Comparison of ENCODE assay signal across 17 cellular contexts in the genomic region with DNA sequence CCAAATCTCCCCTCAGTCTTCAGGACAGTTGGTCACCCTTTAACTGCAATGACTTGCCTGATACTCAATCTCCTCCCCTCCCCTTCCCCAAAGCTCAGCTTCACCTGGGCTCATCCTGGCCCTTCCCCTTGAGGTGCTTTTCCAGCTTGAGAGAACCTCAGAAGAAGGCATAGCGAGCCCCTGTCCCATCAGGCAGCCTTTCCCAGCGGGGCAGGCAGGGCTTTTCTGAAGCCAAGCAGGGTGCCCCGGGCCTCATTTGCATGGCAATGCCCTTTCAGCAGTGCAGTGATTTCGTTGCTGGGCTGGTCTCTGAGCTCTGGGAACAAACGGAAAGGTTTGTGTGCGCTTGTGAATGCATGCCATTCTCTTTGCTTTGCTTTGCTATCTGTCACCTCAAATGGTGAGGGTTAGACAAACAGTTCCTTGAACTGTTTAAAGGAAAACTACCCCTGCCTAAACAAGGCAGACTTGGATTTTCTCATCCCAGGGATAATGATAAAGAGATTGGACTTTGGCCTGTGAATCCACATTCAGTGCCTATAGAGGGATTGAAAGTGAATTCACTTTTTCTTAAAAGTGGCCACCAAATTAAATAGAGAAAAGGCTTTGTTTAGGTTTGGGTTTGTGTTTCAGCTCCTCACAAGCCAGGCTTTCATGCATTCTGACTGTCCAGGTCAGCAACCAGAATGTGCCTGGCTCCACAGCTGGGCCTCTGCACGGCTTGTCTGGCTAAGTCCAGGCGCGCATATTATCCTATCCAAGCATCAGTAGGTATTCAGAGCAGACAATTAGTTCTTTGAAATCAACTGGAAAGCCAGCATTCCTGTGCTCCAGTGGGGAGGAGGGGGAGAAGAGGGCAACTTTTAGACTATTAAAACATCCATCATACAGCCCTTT.
DNase-seq lines count a peak whose midpoint lies in the region; ATAC-seq and TF ChIP-seq lines count a peak whose summit lies in the region.
"Had no signal": no experiment of that assay in that cellular context is flagged by ENCODE, and none has a peak within 500 bp of the region (broad histone marks: within the 10 kb centered on the region; RNA-seq: fewer than 3 reads in every experiment).

No MANE protein-coding gene starts in this region.

- in situ Hi-C loops in SK-MEL-5 (cut with HindIII; ENCODE audit: low pct_unique_long_range_greater_than_20kb, low sequenced_read_pairs), result no loop called here

- H3K36me3 Mint-ChIP-seq in GM23338 (ENCODE audit: low read depth) (peaks cover 19% of the 10 kb centered on the region; the same call in 2 of the 3 replicates), neural progenitor cell (peaks cover 4% of the 10 kb centered on the region)
- H3K36me3 Mint-ChIP-seq: activated CD4-positive, alpha-beta memory T cell treated with anti-CD3 and anti-CD28 coated beads for 36 hours had no signal

- POLR2A ChIA-PET in HEK293T (lab: Yijun Ruan, JAX), result no interaction called here

- peaks cover 37% of the 10 kb centered on the region for H3K4me1 ChIP-seq in GM23338 (ENCODE audit: insufficient read depth)
- peaks cover 60% of the 10 kb centered on the region for H3K4me1 ChIP-seq in neural progenitor cell
- H3K4me1 ChIP-seq: lower lobe of right lung had no signal

- H3K79me2 ChIP-seq in GM23338 (replicated peaks; ENCODE audit: insufficient read depth), result no peaks in the 10 kb centered on the region
- H3K79me2 ChIP-seq in neural progenitor cell (ENCODE audit: low read depth), result no peaks in the 10 kb centered on the region

- DNase-seq in GM23338 (ENCODE audit: low spot score), result peak; percentile 95
- DNase-seq in SK-MEL-5 (ENCODE audit: low read depth, low spot score), result peak; percentile 42
- DNase-seq in iPS DF 19.7 (ENCODE audit: low read depth, low spot score), result peak; percentile 97
- peak; percentile 91 for DNase-seq in neural progenitor cell (ENCODE audit: low spot score)
- no peak for DNase-seq in stimulated activated CD4-positive, alpha-beta T cell treated with anti-CD3 and anti-CD28 coated beads, Interleukin-1b, Interleukin-23, amount 100 ng/mL, for 48 hours
- DNase-seq in NCI-H1694 (lab: John Stamatoyannopoulos, UW), result no peak
- DNase-seq in activated naive CD4-positive, alpha-beta T cell treated with Interleukin-2 at 50 U/mL for 16 hours, result no peak
- DNase-seq in HEK293T (ENCODE audit: extremely low spot score), result no peak
- DNase-seq: activated CD4-positive, alpha-beta memory T cell treated with anti-CD3 and anti-CD28 coated beads for 36 hours; activated effector memory CD4-positive, alpha-beta T cell treated with Interleukin-2 at 50 U/mL for 16 hours; lower lobe of right lung; NCI-H2171; ovary; stimulated activated CD4-positive, alpha-beta T cell treated with anti-CD3 and anti-CD28 coated beads, Interleukin-4, amount 100 ng/mL, for 4 hours; stimulated activated naive CD8-positive, alpha-beta T cell treated with anti-CD3 and anti-CD28 coated beads, Interleukin-15, amount 100 ng/mL, for 72 hours had no signal

- H3K27me3 Mint-ChIP-seq in GM23338 (ENCODE audit: insufficient read depth, low read depth, poor library complexity) (peaks cover 25% of the 10 kb centered on the region), neural progenitor cell (ENCODE audit: insufficient read depth, low read depth) (peaks cover 9% of the 10 kb centered on the region)

- H3F3A ChIP-seq in GM23338 (replicated peaks; ENCODE audit: low read depth) (peaks cover 11% of the 10 kb centered on the region), neural progenitor cell (ENCODE audit: low read depth) (peaks cover 38% of the 10 kb centered on the region)

- no peak overlapping the region for H3K9ac ChIP-seq in neural progenitor cell

- TF ChIP-seq CTCF in GM23338 (conservative IDR thresholded peaks at IDR 0.05; ENCODE audit: low read depth in 2 of 2), result no peak
- TF ChIP-seq CTCF in neural progenitor cell (IDR thresholded peaks at IDR 0.05), result no peak

- H3K4me3 Mint-ChIP-seq in GM23338 (peak overlapping the region; percentile 26), neural progenitor cell (peak overlapping the region; percentile 65)
- H3K4me3 Mint-ChIP-seq: activated CD4-positive, alpha-beta memory T cell treated with anti-CD3 and anti-CD28 coated beads for 36 hours; stimulated activated naive CD8-positive, alpha-beta T cell treated with anti-CD3 and anti-CD28 coated beads, Interleukin-15, amount 100 ng/mL, for 72 hours; T-helper 1 cell treated with Interleukin-12 subunit alpha and Interleukin-12 subunit beta and Interleukin-4 antibody, amounts not matched to agents 30 μg/mL and 1 μg/mL, for 36 hours had no signal

- H4K20me1 ChIP-seq in GM23338 (replicated peaks; ENCODE audit: insufficient read depth), result no peaks in the 10 kb centered on the region
- H4K20me1 ChIP-seq in neural progenitor cell (ENCODE audit: low read depth), result no peaks in the 10 kb centered on the region

- no peaks in the 10 kb centered on the region; the same call in 1 of the 2 replicates for H3K9me2 ChIP-seq in GM23338 (ENCODE audit: insufficient read depth)

- H2AFZ ChIP-seq in GM23338 (no peak overlapping the region), neural progenitor cell (replicated peaks) (no peak overlapping the region)

- H3K9me3 ChIP-seq in neural progenitor cell (ENCODE audit: low read depth), result peaks cover 7% of the 10 kb centered on the region

- H3K27ac Mint-ChIP-seq in GM23338, result peak overlapping the region; percentile 86; the same call in 1 of the 2 replicates
- peak overlapping the region; percentile 98 for H3K27ac Mint-ChIP-seq in neural progenitor cell
- H3K27ac Mint-ChIP-seq: activated CD4-positive, alpha-beta memory T cell treated with anti-CD3 and anti-CD28 coated beads for 36 hours; stimulated activated naive CD8-positive, alpha-beta T cell treated with anti-CD3 and anti-CD28 coated beads, Interleukin-15, amount 100 ng/mL, for 72 hours; T-helper 1 cell treated with Interleukin-12 subunit alpha and Interleukin-12 subunit beta and Interleukin-4 antibody, amounts not matched to agents 30 μg/mL and 1 μg/mL, for 36 hours had no signal

- H3K27ac ChIP-seq in GM23338 (ENCODE audit: low read depth), result peak overlapping the region; percentile 61
- H3K27ac ChIP-seq in neural progenitor cell, result peak overlapping the region; percentile 95
- H3K27ac ChIP-seq: C4-2B, lower lobe of right lung, ovary had no signal

- peaks cover 31% of the 10 kb centered on the region for H3K27me3 ChIP-seq in GM23338 (ENCODE audit: insufficient read depth)
- H3K27me3 ChIP-seq in neural progenitor cell, result no peaks in the 10 kb centered on the region
- H3K27me3 ChIP-seq: ovary had no signal

- H3K4me3 ChIP-seq in GM23338, result no peak overlapping the region
- H3K4me3 ChIP-seq in neural progenitor cell, result peak overlapping the region; percentile 7
- H3K4me3 ChIP-seq: lower lobe of right lung, ovary had no signal

- H3K4me1 Mint-ChIP-seq in GM23338 (peaks cover 43% of the 10 kb centered on the region), neural progenitor cell (peaks cover 73% of the 10 kb centered on the region)

- CTCF ChIA-PET in HEK293T (lab: Yijun Ruan, JAX), result interaction anchor here (0.8 kb wide), 1 partner anchor 371 kb away, joined by 3 read pairs; no protein-coding TSS in a partner anchor

- ATAC-seq in GM23338, result peak; percentile 97
- ATAC-seq: lower lobe of right lung; stimulated activated naive CD8-positive, alpha-beta T cell treated with anti-CD3 and anti-CD28 coated beads, Interleukin-15, amount 100 ng/mL, for 72 hours had no signal

- H3K36me3 ChIP-seq in GM23338 (ENCODE audit: insufficient read depth), result no peaks in the 10 kb centered on the region
- no peaks in the 10 kb centered on the region for H3K36me3 ChIP-seq in neural progenitor cell
- H3K36me3 ChIP-seq: lower lobe of right lung, ovary had no signal

- H3K4me2 ChIP-seq in GM23338 (peak overlapping the region; percentile 60), neural progenitor cell (peak overlapping the region; percentile 57)

- H3K9me3 Mint-ChIP-seq in GM23338, result peaks cover 10% of the 10 kb centered on the region
- peaks cover 21% of the 10 kb centered on the region for H3K9me3 Mint-ChIP-seq in neural progenitor cell
- H3K9me3 Mint-ChIP-seq: activated CD4-positive, alpha-beta memory T cell treated with anti-CD3 and anti-CD28 coated beads for 36 hours; stimulated activated naive CD8-positive, alpha-beta T cell treated with anti-CD3 and anti-CD28 coated beads, Interleukin-15, amount 100 ng/mL, for 72 hours; T-helper 1 cell treated with Interleukin-12 subunit alpha and Interleukin-12 subunit beta and Interleukin-4 antibody, amounts not matched to agents 30 μg/mL and 1 μg/mL, for 36 hours had no signal

TF ChIP-seq in GM23338, 12 proteins besides CTCF, POLR2A, EP300 and RAD21 (continues in another document):
- TF ChIP-seq CREB1 (CRISPR knock-in tag; IDR thresholded peaks at IDR 0.05; ENCODE audit: low read depth) (peak; percentile 80), EZH2phosphoT487 (IDR thresholded peaks at IDR 0.05; ENCODE audit: unreplicated experiment) (no peak), STAT1 (IDR thresholded peaks at IDR 0.05; ENCODE audit: unreplicated experiment) (no peak), NANOG (IDR thresholded peaks at IDR 0.05; ENCODE audit: borderline replicate concordance) (peak; percentile 70; the same call in 1 of the 2 replicates), JUNB (IDR thresholded peaks at IDR 0.05; ENCODE audit: unreplicated experiment) (no peak), ZNF114 (CRISPR knock-in tag; IDR thresholded peaks at IDR 0.05) (peak; percentile 100), EZH2 (IDR thresholded peaks at IDR 0.05; ENCODE audit: low read depth, unreplicated experiment) (no peak)

TF ChIP-seq in HEK293T, 16 proteins besides CTCF, POLR2A, EP300 and RAD21 (continues in another document):
- TF ChIP-seq SUZ12 (IDR thresholded peaks at IDR 0.05) (no peak), L3MBTL2 (conservative IDR thresholded peaks at IDR 0.05) (no peak), LEF1 (IDR thresholded peaks at IDR 0.05; ENCODE audit: borderline replicate concordance) (no peak), HDGF (IDR thresholded peaks at IDR 0.05; ENCODE audit: borderline replicate concordance) (no peak), ZNF384 (IDR thresholded peaks at IDR 0.05) (no peak), ARNT (IDR thresholded peaks at IDR 0.05) (no peak), FOXM1 (IDR thresholded peaks at IDR 0.05; ENCODE audit: borderline replicate concordance) (no peak), FOXK2 (IDR thresholded peaks at IDR 0.05) (no peak), CTBP1 (IDR thresholded peaks at IDR 0.05; ENCODE audit: borderline replicate concordance) (no peak), ELF4 (IDR thresholded peaks at IDR 0.05) (no peak), FOXA1 (IDR thresholded peaks at IDR 0.05) (no peak), NFRKB (IDR thresholded peaks at IDR 0.05) (no peak)

Comparison
In these comparisons a context has a peak if more than half of its experiments do, and no peak if none do; other contexts are left out.
1. DNase-seq: peak in GM23338 (single experiment), SK-MEL-5 (single experiment), iPS DF 19.7 (single experiment) and neural progenitor cell (single experiment); none in stimulated activated CD4-positive, alpha-beta T cell treated with anti-CD3 and anti-CD28 coated beads, Interleukin-1b, Interleukin-23, amount 100 ng/mL, for 48 hours (single experiment), NCI-H1694 (single experiment), activated naive CD4-positive, alpha-beta T cell treated with Interleukin-2 at 50 U/mL for 16 hours (single experiment) and HEK293T (single experiment).